8 cellular contexts compared by ENCODE assay signal in the genomic region with DNA sequence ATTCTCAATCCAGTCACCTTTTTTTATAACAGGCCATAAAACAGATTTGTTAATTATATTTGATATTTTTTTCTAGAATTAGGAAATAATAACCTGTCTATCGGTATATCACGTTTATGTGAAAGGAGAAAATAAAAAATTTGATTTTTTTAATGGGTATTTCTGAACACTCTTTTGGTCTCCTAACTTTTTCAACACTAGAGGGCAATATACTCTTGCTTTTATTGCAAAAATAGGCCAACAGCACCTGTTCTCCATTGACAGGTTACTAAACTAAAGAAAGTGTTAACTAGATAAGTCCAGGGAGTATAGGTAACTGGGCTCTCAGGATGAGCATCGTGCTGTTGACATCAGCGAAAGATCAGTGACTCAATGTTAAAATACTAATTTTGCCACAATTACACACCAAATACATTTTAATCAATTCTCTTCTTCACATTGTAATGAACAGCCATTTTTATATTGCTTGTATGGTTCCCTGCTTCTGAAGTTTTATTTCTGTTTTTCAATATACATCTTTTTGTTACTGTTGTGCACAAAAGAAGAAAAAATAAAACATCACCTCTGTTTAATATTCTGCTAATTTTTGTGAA. TPM values are rescaled to one million over a fixed set of nuclear protein-coding genes. Genes with fewer than 3 reads are reported as not detected.
DNase-seq lines count a peak whose midpoint lies in the region; ATAC-seq, FAIRE-seq and TF ChIP-seq lines count a peak whose summit lies in the region.

No MANE protein-coding gene starts in this region.

- H3K9me3 ChIP-seq in A549 (no peaks in the 10 kb centered on the region), parathyroid adenoma (ENCODE audit: control insufficient read depth, low read length) (no peaks in the 10 kb centered on the region)

- no peak for FAIRE-seq in A549 (lab: Jason Lieb, UNC)

- H3K27ac ChIP-seq in A549 = no peak overlapping the region
- no peak overlapping the region for H3K27ac ChIP-seq in parathyroid adenoma

- H3K4me3 ChIP-seq in A549 = no peak overlapping the region
- no peak overlapping the region for H3K4me3 ChIP-seq in choroid plexus epithelial cell (ENCODE audit: low read depth, low read length)
- H3K4me3 ChIP-seq in parathyroid adenoma (ENCODE audit: low read depth, low read length) = no peak overlapping the region

- TF ChIP-seq EP300 in A549 (IDR thresholded peaks at IDR 0.05) = no peak

- CTCF ChIA-PET in A549 (lab: Yijun Ruan, JAX) = no interaction called here

- H2AFZ ChIP-seq in parathyroid adenoma = no peak overlapping the region

- H3K9ac ChIP-seq in parathyroid adenoma = no peak overlapping the region

- no peaks in the 10 kb centered on the region for H3K36me3 ChIP-seq in parathyroid adenoma (ENCODE audit: control insufficient read depth, insufficient read depth, low read length)

- no peak for TF ChIP-seq POLR2A in A549 (IDR thresholded peaks at IDR 0.05; ENCODE audit: low read length)

- POLR2A ChIA-PET in A549 (lab: Yijun Ruan, JAX) = no interaction called here

- no peaks in the 10 kb centered on the region for H3K79me2 ChIP-seq in parathyroid adenoma

- no peaks in the 10 kb centered on the region for H3K27me3 ChIP-seq in parathyroid adenoma (ENCODE audit: control insufficient read depth, insufficient read depth, low read length)

- ATAC-seq in A549 (no peak), HG02973 (IDR thresholded peaks at IDR 0.05; ENCODE audit: unreplicated experiment) (peak; percentile 87)

- TF ChIP-seq RAD21 in A549 (conservative IDR thresholded peaks at IDR 0.05 in 1 of 2, IDR thresholded peaks at IDR 0.05 in 1 of 2) = peak; percentile 50 to 56; a peak in 4 of 5 replicates

- DNase-seq in A549 (ENCODE audit: low read depth in 1 of 2, low spot score in 1 of 2) (peak in 1 of 2 experiments; percentile 5), NCI-H2227 (lab: John Stamatoyannopoulos, UW; ENCODE audit: unreplicated experiment) (peak; percentile 53), choroid plexus epithelial cell (ENCODE audit: low read depth) (peak; percentile 43), GDM1 (lab: John Stamatoyannopoulos, UW) (no peak)
- DNase-seq in stimulated activated CD4-positive, alpha-beta T cell treated with anti-CD3 and anti-CD28 coated beads, Interleukin-4, amount 100 ng/mL, for 4 hours = no peak

- 0% methylated on average over 4 of the region's 4 CpGs for WGBS in A549 (ENCODE audit: missing lambda C conversion rate)

- H3K4me1 ChIP-seq in A549 (no peaks in the 10 kb centered on the region), parathyroid adenoma (no peaks in the 10 kb centered on the region)

- TF ChIP-seq CTCF in A549 (IDR thresholded peaks at IDR 0.05) (peak; percentile 50), GM12874 (IDR thresholded peaks at IDR 0.05; ENCODE audit: insufficient read depth, low read depth, low read length) (peak; percentile 24; the same call in 1 of the 2 replicates), choroid plexus epithelial cell (conservative IDR thresholded peaks at IDR 0.05; ENCODE audit: low read depth, low read length) (peak; percentile 66), parathyroid adenoma (IDR thresholded peaks at IDR 0.05) (peak; percentile 7)

- H3K4me2 ChIP-seq in A549 = no peak overlapping the region
- no peak overlapping the region for H3K4me2 ChIP-seq in parathyroid adenoma (ENCODE audit: low read length)

TF ChIP-seq in A549, 52 proteins besides CTCF, POLR2A, EP300 and RAD21:
- no peak for TF ChIP-seq HOXB13 (CRISPR knock-in tag; IDR thresholded peaks at IDR 0.05; ENCODE audit: low read depth)
- TF ChIP-seq SMC3 (IDR thresholded peaks at IDR 0.05) = peak; percentile 35; the same call in 1 of the 3 replicates

RNA-seq across cellular contexts. Expression of gene NDST4, which starts 22.8 kb away (rescaled TPM):
- polyA plus RNA-seq in A549 (2011; rRNA removed) (0.04 and 0.05 TPM in 2 replicates), A549 (2017; fragmentation: RNase III; extraction: RNeasy Plus Mini Kit Qiagen cat#74134 plus additional on column Dnase treatment) (0.03 TPM in 1 of 3 replicates, not detected in the others)
- polyA plus RNA-seq in A549 (2012; cell fraction: cytosol; rRNA removed) = not detected in 2 replicates
- polyA plus RNA-seq in A549 (2012; cell fraction: nucleus; rRNA removed) = not detected in 2 replicates
- polyA minus RNA-seq in A549 (2011; rRNA and poly(A)+ RNA removed) = not detected in 2 replicates

Comparison
In these comparisons a context has a peak if more than half of its experiments do, and no peak if none do; other contexts are left out.
1. DNase-seq: peak in NCI-H2227 (single experiment) and choroid plexus epithelial cell (single experiment); none in stimulated activated CD4-positive, alpha-beta T cell treated with anti-CD3 and anti-CD28 coated beads, Interleukin-4, amount 100 ng/mL, for 4 hours (0 of 2) and GDM1 (single experiment).
2. CTCF ChIP-seq: peak in every context shown above with its lines; median percentile 66 in choroid plexus epithelial cell; 50 in A549; 24 in GM12874; 7 in parathyroid adenoma.